22 cellular contexts compared by ENCODE assay signal in the genomic region with DNA sequence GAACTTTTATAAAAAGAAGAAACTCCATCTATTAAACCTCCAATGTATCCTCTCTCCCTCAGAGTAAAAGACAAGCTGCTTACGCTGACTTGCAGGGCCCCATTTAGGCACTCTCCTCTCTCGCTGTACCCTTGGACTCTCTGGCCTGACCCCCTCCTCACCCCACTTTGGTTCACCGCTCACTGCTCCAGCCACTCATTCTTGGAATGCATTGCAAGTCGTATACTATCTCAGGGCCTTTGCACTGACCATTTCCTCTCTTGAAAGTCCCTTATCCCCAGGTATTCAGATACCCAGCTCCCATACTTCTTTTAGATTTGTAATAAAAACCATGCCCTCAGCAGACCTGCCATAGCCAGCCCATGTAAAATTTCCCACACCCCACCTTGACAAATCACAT.
"Had no signal": no experiment of that assay in that cellular context is flagged by ENCODE, and none has a peak within 500 bp of the region (broad histone marks: within the 10 kb centered on the region; RNA-seq: fewer than 3 reads in every experiment).

No MANE protein-coding gene starts in this region.

- H3K4me3 ChIP-seq: coronary artery, esophagus squamous epithelium, ovary, psoas muscle, skin epidermis, spleen, thoracic aorta, tibial nerve, upper lobe of right lung, uterus had no signal

- H3K9me3 ChIP-seq: esophagus squamous epithelium, ovary, psoas muscle, spleen, thoracic aorta, tibial nerve, upper lobe of right lung, uterus had no signal

- DNase-seq: effector memory CD8-positive, alpha-beta T cell; erythroblast; esophagus squamous epithelium; foreskin melanocyte; kidney; mesenchymal stem cell; midbrain; naive thymus-derived CD4-positive, alpha-beta T cell; occipital lobe; ovary; posterior cingulate gyrus; psoas muscle; right cardiac atrium; spleen; stimulated activated CD4-positive, alpha-beta T cell treated with anti-CD3 and anti-CD28 coated beads, Interleukin-4, amount 100 ng/mL, for 4 hours; upper lobe of right lung; uterus had no signal

- H3K36me3 ChIP-seq: esophagus squamous epithelium, ovary, spleen, thoracic aorta, tibial nerve, upper lobe of right lung, uterus had no signal

- H3K4me1 ChIP-seq: spleen, upper lobe of right lung, uterus had no signal

- ATAC-seq: effector memory CD8-positive, alpha-beta T cell; naive thymus-derived CD4-positive, alpha-beta T cell; psoas muscle; right cardiac atrium; stimulated activated memory B cell treated with anti-CD40 and anti-IgM and Interleukin-4, amounts not matched to agents 10 μg/mL and 1 μg/mL and 100 μg/mL, for 72 hours; upper lobe of right lung had no signal

- H3K27me3 ChIP-seq: esophagus squamous epithelium, ovary, spleen, tibial nerve, upper lobe of right lung, uterus had no signal

- H3K27ac ChIP-seq: coronary artery, esophagus squamous epithelium, ovary, psoas muscle, skin epidermis, spleen, thoracic aorta, tibial nerve, upper lobe of right lung, uterus had no signal
